In the genomic region with DNA sequence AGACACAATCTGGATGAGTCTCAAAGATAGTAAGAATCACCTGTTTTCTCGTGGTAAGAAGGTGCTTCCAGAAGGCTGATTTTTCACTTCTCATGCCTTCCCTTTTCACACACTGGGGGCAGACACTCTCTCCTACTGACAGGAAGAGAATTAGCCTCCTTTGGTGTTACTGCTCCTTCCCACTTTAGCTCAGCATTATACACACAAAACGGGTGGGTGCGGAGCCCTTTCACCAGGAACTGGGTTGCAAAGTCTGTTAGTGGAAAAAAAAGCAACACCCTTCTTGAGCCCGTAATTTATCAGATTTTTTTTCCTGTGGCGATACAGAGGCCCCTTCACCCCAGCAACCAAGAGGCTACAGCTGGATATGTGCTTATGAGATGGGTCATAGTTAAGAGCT, we compare ENCODE assay signal across 1 cellular context.
TF ChIP-seq lines count a peak whose summit lies in the region.

No MANE protein-coding gene starts in this region.

TF ChIP-seq in K562, 482 proteins besides CTCF, POLR2A, EP300 and RAD21:
- TF ChIP-seq, protein P1, sequence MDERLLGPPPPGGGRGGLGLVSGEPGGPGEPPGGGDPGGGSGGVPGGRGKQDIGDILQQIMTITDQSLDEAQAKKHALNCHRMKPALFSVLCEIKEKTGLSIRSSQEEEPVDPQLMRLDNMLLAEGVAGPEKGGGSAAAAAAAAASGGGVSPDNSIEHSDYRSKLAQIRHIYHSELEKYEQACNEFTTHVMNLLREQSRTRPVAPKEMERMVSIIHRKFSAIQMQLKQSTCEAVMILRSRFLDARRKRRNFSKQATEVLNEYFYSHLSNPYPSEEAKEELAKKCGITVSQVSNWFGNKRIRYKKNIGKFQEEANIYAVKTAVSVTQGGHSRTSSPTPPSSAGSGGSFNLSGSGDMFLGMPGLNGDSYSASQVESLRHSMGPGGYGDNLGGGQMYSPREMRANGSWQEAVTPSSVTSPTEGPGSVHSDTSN (CRISPR knock-in tag; IDR thresholded peaks at IDR 0.05; ENCODE audit: low read depth), result no peak
- TF ChIP-seq, protein P1 (tag; conservative IDR thresholded peaks at IDR 0.05; ENCODE audit: low read depth), result no peak
- TF ChIP-seq RBM14 (IDR thresholded peaks at IDR 0.05; ENCODE audit: borderline replicate concordance, insufficient read depth, low read depth, low read length), result no peak
- TF ChIP-seq POLR2AphosphoS2 (IDR thresholded peaks at IDR 0.05; ENCODE audit: low read length), result no peak
- TF ChIP-seq ZNF740 (CRISPR knock-in tag; IDR thresholded peaks at IDR 0.05), result no peak
- TF ChIP-seq ZNF740 (tag; IDR thresholded peaks at IDR 0.05), result no peak
- TF ChIP-seq FOXJ2 (tag; IDR thresholded peaks at IDR 0.05), result no peak
- TF ChIP-seq YBX1 (IDR thresholded peaks at IDR 0.05), result no peak
- no peak for TF ChIP-seq ZNF444 (CRISPR knock-in tag; IDR thresholded peaks at IDR 0.05)
- no peak for TF ChIP-seq RUNX1 (IDR thresholded peaks at IDR 0.05; ENCODE audit: low read depth)
- no peak for TF ChIP-seq RB1 (IDR thresholded peaks at IDR 0.05; ENCODE audit: low read depth)
- no peak for TF ChIP-seq DDX20 (tag; IDR thresholded peaks at IDR 0.05; ENCODE audit: low read depth)
- no peak for TF ChIP-seq ZNF280B (CRISPR knock-in tag; IDR thresholded peaks at IDR 0.05)
